8 cellular contexts compared by ENCODE assay signal in the genomic region with DNA sequence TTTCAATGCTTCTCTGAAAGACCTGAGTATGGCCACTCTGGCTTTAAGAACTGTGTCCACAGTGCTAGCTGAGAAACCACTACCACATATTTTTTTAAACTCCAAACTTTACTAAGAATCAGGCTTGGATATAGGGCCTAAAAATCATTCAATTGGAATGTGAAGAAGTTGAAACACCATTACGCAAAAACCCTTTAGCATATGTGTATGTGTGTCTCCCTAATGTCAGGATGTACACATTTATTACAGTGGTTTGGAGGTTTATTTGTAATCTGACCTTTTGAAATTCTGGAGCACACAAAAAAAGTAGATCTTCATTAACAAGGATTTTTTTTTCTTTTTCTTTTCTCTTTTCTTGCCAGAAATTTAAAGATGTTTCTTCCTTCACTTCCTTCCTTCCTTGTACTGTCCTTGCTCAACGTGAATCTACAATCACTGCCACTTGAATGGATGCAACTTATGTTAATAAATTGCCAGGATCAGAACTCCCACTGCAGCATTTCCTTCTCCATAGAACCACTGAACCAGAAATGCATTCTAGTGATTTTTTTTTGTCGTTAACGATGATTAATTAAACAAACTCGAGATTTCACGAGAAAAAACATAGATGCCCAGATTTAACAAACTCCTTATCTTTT. TPM values are rescaled to one million over a fixed set of nuclear protein-coding genes. Genes with fewer than 3 reads are reported as not detected.
DNase-seq lines count a peak whose midpoint lies in the region; ATAC-seq lines count a peak whose summit lies in the region.

No MANE protein-coding gene starts in this region.

- H3K4me1 ChIP-seq in stomach smooth muscle (ENCODE audit: control insufficient read depth, insufficient read depth, low read length): peaks cover 32% of the 10 kb centered on the region

- ATAC-seq in activated T-helper 17 cell treated with anti-CD3 and anti-CD28 coated beads, Interleukin-2, amount 50 U/mL, for 72 hours (replicated peaks): no peak

- peaks cover 2% of the 10 kb centered on the region for H3K36me3 Mint-ChIP-seq in activated CD4-positive, alpha-beta T cell treated with anti-CD3 and anti-CD28 coated beads, Interleukin-2, amount 10 ng/mL, durations not matched to agents 7 days and 5 days (ENCODE audit: low read depth)
- peaks cover 41% of the 10 kb centered on the region for H3K36me3 Mint-ChIP-seq in activated T-helper 17 cell treated with anti-CD3 and anti-CD28 coated beads, Interleukin-2, amount 50 U/mL, for 72 hours (ENCODE audit: low read depth)
- no peaks in the 10 kb centered on the region for H3K36me3 Mint-ChIP-seq in immature natural killer cell

- no peaks in the 10 kb centered on the region for H3K27me3 ChIP-seq in stomach smooth muscle (ENCODE audit: control insufficient read depth in 1 of 2, insufficient read depth in 2 of 2, low read length in 2 of 2)

- H3K27ac Mint-ChIP-seq in activated CD4-positive, alpha-beta T cell treated with anti-CD3 and anti-CD28 coated beads, Interleukin-2, amount 10 ng/mL, durations not matched to agents 7 days and 5 days: no peak overlapping the region
- H3K27ac Mint-ChIP-seq in activated T-helper 17 cell treated with anti-CD3 and anti-CD28 coated beads, Interleukin-2, amount 50 U/mL, for 72 hours: no peak overlapping the region
- peak overlapping the region in 3 of 6 donors; percentile 13 to 69 (median 60) for H3K27ac Mint-ChIP-seq in immature natural killer cell

- peak overlapping the region in 1 of 2 donors; percentile 94 for H3K4me3 ChIP-seq in stomach smooth muscle (ENCODE audit: low read length in 2 of 2)

- POLR2A ChIA-PET in activated CD4-positive, alpha-beta T cell treated with anti-CD3 and anti-CD28 coated beads, Interleukin-2, amount 10 ng/mL, durations not matched to agents 7 days and 5 days (lab: Charles Lee): no interaction called here

- H3K9ac ChIP-seq in stomach smooth muscle (ENCODE audit: low read length in 2 of 2): peak overlapping the region; percentile 71 to 95

- H3K4me1 Mint-ChIP-seq in activated CD4-positive, alpha-beta T cell treated with anti-CD3 and anti-CD28 coated beads, Interleukin-2, amount 10 ng/mL, durations not matched to agents 7 days and 5 days: peaks cover 48% of the 10 kb centered on the region
- H3K4me1 Mint-ChIP-seq in activated T-helper 17 cell treated with anti-CD3 and anti-CD28 coated beads, Interleukin-2, amount 50 U/mL, for 72 hours: peaks cover 18% of the 10 kb centered on the region
- H3K4me1 Mint-ChIP-seq in immature natural killer cell: peaks cover 49 to 63% of the 10 kb centered on the region in 2 donors

- no peaks in the 10 kb centered on the region for H3K36me3 ChIP-seq in stomach smooth muscle (ENCODE audit: control insufficient read depth in 2 of 2, insufficient read depth in 2 of 2, low read length in 2 of 2)

- CTCF ChIA-PET in activated CD4-positive, alpha-beta T cell treated with anti-CD3 and anti-CD28 coated beads, Interleukin-2, amount 10 ng/mL, durations not matched to agents 7 days and 5 days (lab: Charles Lee): interaction anchor here (1.0 to 1.5 kb wide), 4 partner anchors 9 to 735 kb away, joined by 3 to 4 read pairs (median 4); no protein-coding TSS in a partner anchor

- H3K9me3 ChIP-seq in stomach smooth muscle (ENCODE audit: control insufficient read depth in 2 of 2, low read length in 2 of 2): no peaks in the 10 kb centered on the region

- no peak for DNase-seq in activated CD4-positive, alpha-beta T cell treated with anti-CD3 and anti-CD28 coated beads, Interleukin-2, amount 10 ng/mL, durations not matched to agents 7 days and 5 days
- DNase-seq in activated CD4-positive, alpha-beta T cell treated with anti-CD3 and anti-CD28 coated beads, Interleukin-2, amount 50 U/mL, for 1 hour: no peak
- DNase-seq in immature natural killer cell: no peak
- no peak for DNase-seq in CD1c-positive myeloid dendritic cell (ENCODE audit: extremely low spot score)
- no peak for DNase-seq in GM19238 (ENCODE audit: insufficient read length, low spot score)
- DNase-seq in NCI-H1105 (lab: John Stamatoyannopoulos, UW): no peak

- no peaks in the 10 kb centered on the region for H3K9me3 Mint-ChIP-seq in activated CD4-positive, alpha-beta T cell treated with anti-CD3 and anti-CD28 coated beads, Interleukin-2, amount 10 ng/mL, durations not matched to agents 7 days and 5 days
- no peaks in the 10 kb centered on the region for H3K9me3 Mint-ChIP-seq in activated T-helper 17 cell treated with anti-CD3 and anti-CD28 coated beads, Interleukin-2, amount 50 U/mL, for 72 hours
- H3K9me3 Mint-ChIP-seq in immature natural killer cell: no peaks in the 10 kb centered on the region

- peak overlapping the region; percentile 94 for H3K27ac ChIP-seq in stomach smooth muscle (ENCODE audit: low read length)

- peaks cover 74% of the 10 kb centered on the region for H3K27me3 Mint-ChIP-seq in activated CD4-positive, alpha-beta T cell treated with anti-CD3 and anti-CD28 coated beads, Interleukin-2, amount 10 ng/mL, durations not matched to agents 7 days and 5 days
- H3K27me3 Mint-ChIP-seq in activated T-helper 17 cell treated with anti-CD3 and anti-CD28 coated beads, Interleukin-2, amount 50 U/mL, for 72 hours: peaks cover 25% of the 10 kb centered on the region
- H3K27me3 Mint-ChIP-seq in immature natural killer cell (ENCODE audit: low read depth in 3 of 3): peaks cover 9 to 13% (median 13%) of the 10 kb centered on the region in 3 donors

- peak overlapping the region; percentile 89 for H3K4me3 Mint-ChIP-seq in activated CD4-positive, alpha-beta T cell treated with anti-CD3 and anti-CD28 coated beads, Interleukin-2, amount 10 ng/mL, durations not matched to agents 7 days and 5 days
- H3K4me3 Mint-ChIP-seq in activated T-helper 17 cell treated with anti-CD3 and anti-CD28 coated beads, Interleukin-2, amount 50 U/mL, for 72 hours: peak overlapping the region; percentile 94
- H3K4me3 Mint-ChIP-seq in immature natural killer cell: peak overlapping the region; percentile 95 to 99 (median 97)

RNA-seq across cellular contexts. Expression of a gene that starts 3.1 kb away (rescaled TPM):
- under 1 TPM; 0.27 to 0.92 TPM for total RNA-seq in activated CD4-positive, alpha-beta T cell treated with anti-CD3 and anti-CD28 coated beads, Interleukin-2, amount 10 ng/mL, durations not matched to agents 7 days and 5 days
- total RNA-seq in activated T-helper 17 cell treated with anti-CD3 and anti-CD28 coated beads, Interleukin-2, amount 50 U/mL, for 72 hours: 100 to 1,000 TPM in 1 of 2 donors, 10 to 100 TPM in 1; 11.7 to 100 TPM
- polyA plus RNA-seq in immature natural killer cell: 1 to 10 TPM in 1 of 3 donors, under 1 TPM in 2; 0.19 to 2.1 (median 0.20) TPM

RNA-seq across cellular contexts. Expression of a gene that starts 7.8 kb away (rescaled TPM):
- total RNA-seq in activated CD4-positive, alpha-beta T cell treated with anti-CD3 and anti-CD28 coated beads, Interleukin-2, amount 10 ng/mL, durations not matched to agents 7 days and 5 days: 1 to 10 TPM; 3.2 to 3.7 TPM
- total RNA-seq in activated T-helper 17 cell treated with anti-CD3 and anti-CD28 coated beads, Interleukin-2, amount 50 U/mL, for 72 hours: 10 to 100 TPM; 33.3 to 42.5 TPM
- polyA plus RNA-seq in immature natural killer cell: 1 to 10 TPM; 3.2 to 6.9 (median 4.7) TPM

Comparison
In these comparisons a context has a peak if more than half of its experiments do, and no peak if none do; other contexts are left out.
1. RNA of a gene that starts 3.1 kb away (total RNA-seq): 11.7 to 100 TPM in activated T-helper 17 cell treated with anti-CD3 and anti-CD28 coated beads, Interleukin-2, amount 50 U/mL, for 72 hours; 0.27 to 0.92 TPM in activated CD4-positive, alpha-beta T cell treated with anti-CD3 and anti-CD28 coated beads, Interleukin-2, amount 10 ng/mL, durations not matched to agents 7 days and 5 days; every median in the first group is over 4 times any median in the second.
2. RNA of a gene that starts 7.8 kb away (total RNA-seq): 33.3 to 42.5 TPM in activated T-helper 17 cell treated with anti-CD3 and anti-CD28 coated beads, Interleukin-2, amount 50 U/mL, for 72 hours; 3.2 to 3.7 TPM in activated CD4-positive, alpha-beta T cell treated with anti-CD3 and anti-CD28 coated beads, Interleukin-2, amount 10 ng/mL, durations not matched to agents 7 days and 5 days; every median in the first group is over 4 times any median in the second.
3. Peak in every context shown above with its lines, with median percentiles within 50 percentile points of each other: H3K4me3 Mint-ChIP-seq.